Comparison of ENCODE assay signal across 35 cellular contexts in genomic region chr6:63140114-63140513, GRCh38.
"Had no signal": no experiment of that assay in that cellular context is flagged by ENCODE, and none has a peak within 500 bp of the region (broad histone marks: within the 10 kb centered on the region; RNA-seq: fewer than 3 reads in every experiment).

No MANE protein-coding gene starts in this region.

- H3K9me3 ChIP-seq: ascending aorta had no signal

- H3K4me3 Mint-ChIP-seq: activated B cell treated with CpG ODN at 0.5 μM for 24 hours; activated CD4-positive, alpha-beta memory T cell treated with anti-CD3 and anti-CD28 coated beads for 36 hours; activated CD4-positive, alpha-beta T cell treated with anti-CD3 and anti-CD28 coated beads, Interleukin-2, amount 10 ng/mL, durations not matched to agents 24 days and 14 days; activated CD8-positive, alpha-beta T cell treated with anti-CD3 and anti-CD28 coated beads for 36 hours; activated naive CD4-positive, alpha-beta T cell treated with anti-CD3 and anti-CD28 coated beads, Interleukin-2, amount 10 ng/mL, durations not matched to agents 7 days and 5 days; activated naive CD4-positive, alpha-beta T cell treated with anti-CD3 and anti-CD28 coated beads, Interleukin-2, amount 50 U/mL, for 24 hours; activated naive CD8-positive, alpha-beta T cell; activated naive CD8-positive, alpha-beta T cell treated with anti-CD3 and anti-CD28 coated beads, Interleukin-2, amount 10 ng/mL, durations not matched to agents 7 days and 5 days; activated naive CD8-positive, alpha-beta T cell treated with anti-CD3 and anti-CD28 coated beads, Interleukin-2, amount 50 U/mL, for 24 hours; activated T-cell treated with anti-CD3 and anti-CD28 coated beads, Interleukin-2, amount 50 U/mL, for 4 hours; brain; central memory CD8-positive, alpha-beta T cell; T-helper 1 cell treated with Interleukin-12 subunit alpha and Interleukin-12 subunit beta and Interleukin-4 antibody, amounts not matched to agents 30 μg/mL and 1 μg/mL, for 36 hours; T-helper 2 cell treated with Interferon-gamma antibody and Interleukin-4, amounts not matched to agents 5 μg/mL and 100 μg/mL, for 36 hours had no signal

- H3K4me1 ChIP-seq: ascending aorta had no signal

- H3K4me1 Mint-ChIP-seq: activated B cell treated with CpG ODN at 0.5 μM for 24 hours; activated CD4-positive, alpha-beta T cell treated with anti-CD3 and anti-CD28 coated beads, Interleukin-2, amount 10 ng/mL, durations not matched to agents 24 days and 14 days; activated naive CD4-positive, alpha-beta T cell treated with anti-CD3 and anti-CD28 coated beads, Interleukin-2, amount 10 ng/mL, durations not matched to agents 7 days and 5 days; activated naive CD4-positive, alpha-beta T cell treated with anti-CD3 and anti-CD28 coated beads, Interleukin-2, amount 50 U/mL, for 24 hours; activated naive CD8-positive, alpha-beta T cell treated with anti-CD3 and anti-CD28 coated beads, Interleukin-2, amount 10 ng/mL, durations not matched to agents 7 days and 5 days; activated naive CD8-positive, alpha-beta T cell treated with anti-CD3 and anti-CD28 coated beads, Interleukin-2, amount 50 U/mL, for 24 hours; brain; central memory CD8-positive, alpha-beta T cell had no signal

- H3K36me3 Mint-ChIP-seq: activated CD4-positive, alpha-beta memory T cell treated with anti-CD3 and anti-CD28 coated beads for 36 hours; activated naive CD4-positive, alpha-beta T cell treated with anti-CD3 and anti-CD28 coated beads, Interleukin-2, amount 10 ng/mL, durations not matched to agents 7 days and 5 days; activated naive CD4-positive, alpha-beta T cell treated with anti-CD3 and anti-CD28 coated beads, Interleukin-2, amount 50 U/mL, for 24 hours; activated naive CD8-positive, alpha-beta T cell; activated naive CD8-positive, alpha-beta T cell treated with anti-CD3 and anti-CD28 coated beads, Interleukin-2, amount 10 ng/mL, durations not matched to agents 7 days and 5 days; brain had no signal

- H3K27ac ChIP-seq: ascending aorta, cardiac muscle cell, VCaP had no signal

- DNase-seq: activated B cell treated with CpG ODN at 0.5 μM for 24 hours; activated CD4-positive, alpha-beta memory T cell treated with anti-CD3 and anti-CD28 coated beads for 36 hours; activated CD4-positive, alpha-beta T cell treated with anti-CD3 and anti-CD28 coated beads for 4 hours; activated CD4-positive, alpha-beta T cell treated with anti-CD3 and anti-CD28 coated beads, Interleukin-2, amount 10 ng/mL, durations not matched to agents 24 days and 14 days; activated CD4-positive, alpha-beta T cell treated with anti-CD3 and anti-CD28 coated beads, Interleukin-2, amount 50 U/mL, for 1 hour; activated CD4-positive, alpha-beta T cell treated with anti-CD3 and anti-CD28 coated beads, Interleukin-2, amount 50 U/mL, for 4 hours; activated CD4-positive, CD25-positive, alpha-beta regulatory T cell treated with anti-CD3 and anti-CD28 coated beads, Interleukin-2, amount 50 U/mL, for 72 hours; activated CD8-positive, alpha-beta memory T cell treated with anti-CD3 and anti-CD28 coated beads, Interleukin-2, amount 50 U/mL, for 4 hours; activated CD8-positive, alpha-beta T cell treated with anti-CD3 and anti-CD28 coated beads for 36 hours; activated effector memory CD4-positive, alpha-beta T cell treated with Interleukin-2 at 50 U/mL for 16 hours; activated gamma-delta T cell; activated naive CD4-positive, alpha-beta T cell treated with anti-CD3 and anti-CD28 coated beads, Interleukin-2, amount 10 ng/mL, durations not matched to agents 7 days and 5 days; activated naive CD4-positive, alpha-beta T cell treated with Interleukin-2 at 50 U/mL for 16 hours; activated naive CD8-positive, alpha-beta T cell treated with anti-CD3 and anti-CD28 coated beads, Interleukin-2, amount 10 ng/mL, durations not matched to agents 7 days and 5 days; activated naive CD8-positive, alpha-beta T cell treated with anti-CD3 and anti-CD28 coated beads, Interleukin-2, amount 50 U/mL, for 24 hours; activated T-cell treated with anti-CD3 and anti-CD28 coated beads for 4 hours; activated T-cell treated with anti-CD3 and anti-CD28 coated beads, Interleukin-2, amount 50 U/mL, for 1 hour; activated T-cell treated with anti-CD3 and anti-CD28 coated beads, Interleukin-2, amount 50 U/mL, for 4 hours; amygdala; anterior cingulate cortex; caudate nucleus; cerebellar nuclear complex; T-helper 1 cell; T-helper 2 cell; T-helper 9 cell had no signal

- ATAC-seq: activated CD8-positive, alpha-beta T cell treated with anti-CD3 and anti-CD28 coated beads for 36 hours; activated naive CD8-positive, alpha-beta T cell treated with anti-CD3 and anti-CD28 coated beads, Interleukin-2, amount 50 U/mL, for 24 hours; activated T-cell treated with anti-CD3 and anti-CD28 coated beads, Interleukin-2, amount 50 U/mL, for 4 hours had no signal

- H3K27ac Mint-ChIP-seq: activated B cell treated with CpG ODN at 0.5 μM for 24 hours; activated CD4-positive, alpha-beta memory T cell treated with anti-CD3 and anti-CD28 coated beads for 36 hours; activated CD4-positive, alpha-beta T cell treated with anti-CD3 and anti-CD28 coated beads, Interleukin-2, amount 10 ng/mL, durations not matched to agents 24 days and 14 days; activated CD8-positive, alpha-beta T cell treated with anti-CD3 and anti-CD28 coated beads for 36 hours; activated naive CD4-positive, alpha-beta T cell treated with anti-CD3 and anti-CD28 coated beads, Interleukin-2, amount 10 ng/mL, durations not matched to agents 7 days and 5 days; activated naive CD4-positive, alpha-beta T cell treated with anti-CD3 and anti-CD28 coated beads, Interleukin-2, amount 50 U/mL, for 24 hours; activated naive CD8-positive, alpha-beta T cell; activated naive CD8-positive, alpha-beta T cell treated with anti-CD3 and anti-CD28 coated beads, Interleukin-2, amount 10 ng/mL, durations not matched to agents 7 days and 5 days; activated naive CD8-positive, alpha-beta T cell treated with anti-CD3 and anti-CD28 coated beads, Interleukin-2, amount 50 U/mL, for 24 hours; activated T-helper 2 cell treated with anti-CD3 and anti-CD28 coated beads, Interferon-gamma antibody, Interleukin-2, Interleukin-4, amounts not matched to agents 10 μg/mL and 5 μg/mL and 100 μg/mL, durations not matched to agents 14 hours and 24 hours and 36 hours; brain; T-helper 1 cell treated with Interleukin-12 subunit alpha and Interleukin-12 subunit beta and Interleukin-4 antibody, amounts not matched to agents 30 μg/mL and 1 μg/mL, for 36 hours; T-helper 2 cell treated with Interferon-gamma antibody and Interleukin-4, amounts not matched to agents 5 μg/mL and 100 μg/mL, for 36 hours had no signal

- H3K27me3 Mint-ChIP-seq: activated B cell treated with CpG ODN at 0.5 μM for 24 hours; activated CD4-positive, alpha-beta memory T cell treated with anti-CD3 and anti-CD28 coated beads for 36 hours; activated CD4-positive, alpha-beta T cell treated with anti-CD3 and anti-CD28 coated beads, Interleukin-2, amount 10 ng/mL, durations not matched to agents 24 days and 14 days; activated CD8-positive, alpha-beta T cell treated with anti-CD3 and anti-CD28 coated beads for 36 hours; activated naive CD4-positive, alpha-beta T cell treated with anti-CD3 and anti-CD28 coated beads, Interleukin-2, amount 10 ng/mL, durations not matched to agents 7 days and 5 days; activated naive CD4-positive, alpha-beta T cell treated with anti-CD3 and anti-CD28 coated beads, Interleukin-2, amount 50 U/mL, for 24 hours; activated naive CD8-positive, alpha-beta T cell; activated naive CD8-positive, alpha-beta T cell treated with anti-CD3 and anti-CD28 coated beads, Interleukin-2, amount 10 ng/mL, durations not matched to agents 7 days and 5 days; activated naive CD8-positive, alpha-beta T cell treated with anti-CD3 and anti-CD28 coated beads, Interleukin-2, amount 50 U/mL, for 24 hours; brain; central memory CD8-positive, alpha-beta T cell had no signal

- H3K27me3 ChIP-seq: ascending aorta, cardiac muscle cell had no signal

- H3K36me3 ChIP-seq: ascending aorta, cardiac muscle cell had no signal

- H3K4me3 ChIP-seq: ascending aorta, cardiac muscle cell had no signal
